11 cellular contexts compared by ENCODE assay signal in the genomic region with DNA sequence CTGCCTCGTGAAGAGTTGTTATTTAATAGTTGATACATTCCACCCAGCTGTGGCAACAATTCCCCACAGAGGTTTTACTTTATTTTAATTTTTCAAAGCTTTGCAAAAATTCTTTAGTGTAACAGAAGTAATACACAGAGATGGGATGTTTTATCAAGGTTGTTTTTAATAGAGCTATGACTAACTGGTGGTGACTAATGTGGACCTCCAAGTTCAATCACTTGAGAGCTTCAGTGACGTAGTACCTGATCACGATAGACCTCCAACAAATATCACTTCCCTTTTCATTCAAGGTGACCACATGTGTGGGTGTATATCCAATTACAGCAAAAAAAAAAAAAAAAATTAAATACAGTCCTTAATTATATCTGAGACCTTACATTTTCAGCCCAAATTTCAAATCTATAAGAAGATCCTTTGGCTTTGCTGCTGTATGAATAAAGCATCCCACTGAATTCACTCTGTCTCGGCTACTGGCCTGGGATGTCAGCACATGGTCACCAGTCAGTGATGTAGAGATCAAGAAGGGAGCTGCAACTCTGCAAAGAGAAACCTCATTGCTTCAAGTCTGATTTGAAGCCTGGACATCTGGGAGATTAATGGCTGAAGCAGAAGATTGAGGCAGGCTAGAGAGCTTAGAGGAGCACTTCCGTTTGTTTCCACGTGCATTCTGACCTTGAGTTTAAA.
A peak's percentile ranks its signal among the peaks of the same experiment; 100 is the strongest.
DNase-seq lines count a peak whose midpoint lies in the region; ATAC-seq and TF ChIP-seq lines count a peak whose summit lies in the region.
"Had no signal": no experiment of that assay in that cellular context is flagged by ENCODE, and none has a peak within 500 bp of the region (broad histone marks: within the 10 kb centered on the region; RNA-seq: fewer than 3 reads in every experiment).

No MANE protein-coding gene starts in this region.

- no peak overlapping the region for H3K4me3 ChIP-seq in BLaER1 treated with 17β-estradiol and CSF1 and Interleukin-3, amounts not matched to agents 10 nM and 100 nM
- H3K4me3 ChIP-seq in Karpas-422 (ENCODE audit: low read length) (peak overlapping the region; percentile 22; the same call in 1 of the 2 replicates), colonic mucosa (no peak overlapping the region)

- H3K9ac ChIP-seq in BLaER1 treated with 17β-estradiol and CSF1 and Interleukin-3, amounts not matched to agents 10 nM and 100 nM, result no peak overlapping the region
- H3K9ac ChIP-seq in Karpas-422 (ENCODE audit: low read length) (peak overlapping the region; percentile 50), colonic mucosa (ENCODE audit: low read depth in 2 of 2, low read length in 2 of 2) (no peak overlapping the region)

- peak overlapping the region in 10 of 11 experiments; percentile 8 to 60 (median 52); a peak in 15 of 22 replicates for H3K4me2 ChIP-seq in BLaER1 treated with 17β-estradiol and CSF1 and Interleukin-3, amounts not matched to agents 10 nM and 100 nM
- peak overlapping the region; percentile 61 for H3K4me2 ChIP-seq in Karpas-422 (ENCODE audit: low read depth, low read length, poor library complexity, severe bottlenecking)

- peak; percentile 44 for ATAC-seq in GM21423 (IDR thresholded peaks at IDR 0.05; ENCODE audit: unreplicated experiment)

- H3K4me3 Mint-ChIP-seq in nephron progenitor cell, result no peak overlapping the region

- no peaks in the 10 kb centered on the region for H3K27me3 Mint-ChIP-seq in nephron progenitor cell (ENCODE audit: low read depth, poor library complexity)

- no peaks in the 10 kb centered on the region for H3K9me2 ChIP-seq in Karpas-422 (replicated peaks; ENCODE audit: insufficient read depth, low read length)

- H3K79me2 ChIP-seq in Karpas-422 (ENCODE audit: low read length), result no peaks in the 10 kb centered on the region

- H3K27ac ChIP-seq in BLaER1 treated with 17β-estradiol and CSF1 and Interleukin-3, amounts not matched to agents 10 nM and 100 nM, result peak overlapping the region in 2 of 11 experiments; percentile 41; a peak in 4 of 22 replicates
- peak overlapping the region; percentile 95 for H3K27ac ChIP-seq in Karpas-422 (ENCODE audit: low read length)
- H3K27ac ChIP-seq in colonic mucosa, result no peak overlapping the region

- no peak for TF ChIP-seq CTCF in nephron progenitor cell (IDR thresholded peaks at IDR 0.05)
- no peak for TF ChIP-seq CTCF in colonic mucosa (IDR thresholded peaks at IDR 0.05)

- peaks cover 29 to 53% (median 44%) of the 10 kb centered on the region in 10 experiments; a peak in 19 of 20 replicates for H3K4me1 ChIP-seq in BLaER1 treated with 17β-estradiol and CSF1 and Interleukin-3, amounts not matched to agents 10 nM and 100 nM
- H3K4me1 ChIP-seq in Karpas-422 (ENCODE audit: low read length), result peaks cover 72% of the 10 kb centered on the region
- no peaks in the 10 kb centered on the region for H3K4me1 ChIP-seq in colonic mucosa

- peak; percentile 89 for DNase-seq in Karpas-422
- DNase-seq in fibroblast of peridontal ligament (ENCODE audit: extremely low read depth), result peak; percentile 57
- DNase-seq in activated CD8-positive, alpha-beta memory T cell treated with anti-CD3 and anti-CD28 coated beads, Interleukin-2, amount 50 U/mL, for 4 hours, result no peak
- no peak for DNase-seq in nephron progenitor cell
- DNase-seq in colonic mucosa, result no peak
- DNase-seq in SW 1271 (lab: John Stamatoyannopoulos, UW), result no peak
- DNase-seq: central memory CD4-positive, alpha-beta T cell; NCI-H446; Right ventricle myocardium superior had no signal

- H3K9me3 ChIP-seq in BLaER1 treated with 17β-estradiol and CSF1 and Interleukin-3, amounts not matched to agents 10 nM and 100 nM (replicated peaks in 1 of 11), result peaks cover 0 to 24% (median 10%) of the 10 kb centered on the region in 11 experiments; a peak in 13 of 22 replicates
- H3K9me3 ChIP-seq in Karpas-422 (ENCODE audit: low read length) (no peaks in the 10 kb centered on the region), colonic mucosa (no peaks in the 10 kb centered on the region)

- no peaks in the 10 kb centered on the region for H3K27me3 ChIP-seq in BLaER1 treated with 17β-estradiol and CSF1 and Interleukin-3, amounts not matched to agents 10 nM and 100 nM
- no peaks in the 10 kb centered on the region for H3K27me3 ChIP-seq in Karpas-422 (ENCODE audit: low read length)
- H3K27me3 ChIP-seq in colonic mucosa, result no peaks in the 10 kb centered on the region

- H3K36me3 Mint-ChIP-seq in nephron progenitor cell (ENCODE audit: low read depth), result no peaks in the 10 kb centered on the region

- peak overlapping the region; percentile 72; the same call in 1 of the 2 replicates for H2AFZ ChIP-seq in Karpas-422 (ENCODE audit: low read length)

- H3K27ac Mint-ChIP-seq in nephron progenitor cell, result no peak overlapping the region

- H3K36me3 ChIP-seq in BLaER1 treated with 17β-estradiol and CSF1 and Interleukin-3, amounts not matched to agents 10 nM and 100 nM, result no peaks in the 10 kb centered on the region
- H3K36me3 ChIP-seq in Karpas-422 (ENCODE audit: insufficient read depth, low read length) (no peaks in the 10 kb centered on the region), colonic mucosa (no peaks in the 10 kb centered on the region)

- no peaks in the 10 kb centered on the region for H3K9me3 Mint-ChIP-seq in nephron progenitor cell

- intact Hi-C loops in colonic mucosa (cut with DNase I), result no loop called here

- peaks cover 41% of the 10 kb centered on the region for H3K4me1 Mint-ChIP-seq in nephron progenitor cell

- no peaks in the 10 kb centered on the region for H4K20me1 ChIP-seq in BLaER1 treated with 17β-estradiol and CSF1 and Interleukin-3, amounts not matched to agents 10 nM and 100 nM
- no peaks in the 10 kb centered on the region for H4K20me1 ChIP-seq in Karpas-422 (ENCODE audit: insufficient read depth, low read depth, low read length)

Comparison
In these comparisons a context has a peak if more than half of its experiments do, and no peak if none do; other contexts are left out.
1. DNase-seq: peak in Karpas-422 (single experiment) and fibroblast of peridontal ligament (single experiment); none in activated CD8-positive, alpha-beta memory T cell treated with anti-CD3 and anti-CD28 coated beads, Interleukin-2, amount 50 U/mL, for 4 hours (single experiment), nephron progenitor cell (single experiment), colonic mucosa (single experiment) and SW 1271 (0 of 2).